ENCODE assay signal across 22 cellular contexts in genomic region chr22:35483730-35484129, GRCh38. TPM values are rescaled to one million over a fixed set of nuclear protein-coding genes. Genes with fewer than 3 reads are reported as not detected.
A peak's percentile ranks its signal among the peaks of the same experiment; 100 is the strongest.
DNase-seq lines count a peak whose midpoint lies in the region; ATAC-seq, FAIRE-seq and TF ChIP-seq lines count a peak whose summit lies in the region.
"Had no signal": no experiment of that assay in that cellular context is flagged by ENCODE, and none has a peak within 500 bp of the region (broad histone marks: within the 10 kb centered on the region; RNA-seq: fewer than 3 reads in every experiment).

No MANE protein-coding gene starts in this region.

- dilution Hi-C loops in IMR-90 (cut with HindIII; ENCODE audit: low sequenced_read_pairs, unreplicated experiment): no loop called here

- H4K5ac ChIP-seq in IMR-90 (ENCODE audit: low read depth, low read length) (no peak overlapping the region), H1 (ENCODE audit: insufficient read length, low read depth, low read length) (no peak overlapping the region)

- peaks cover 9 to 24% (median 23%) of the 10 kb centered on the region in 3 donors for H3K27me3 Mint-ChIP-seq in CD14-positive monocyte (ENCODE audit: low read depth in 3 of 3)

- H3K23ac ChIP-seq in IMR-90 (ENCODE audit: low read depth, low read length) (no peak overlapping the region), H1 (ENCODE audit: insufficient read length) (no peak overlapping the region)

- H2BK12ac ChIP-seq in H1 (ENCODE audit: low read depth, low read length): peak overlapping the region; percentile 68; the same call in 1 of the 2 replicates

- H3K4me1 ChIP-seq in IMR-90 (ENCODE audit: control insufficient read depth, insufficient read depth, low read length) (peaks cover 14% of the 10 kb centered on the region), H1 (replicated peaks in 1 of 4; ENCODE audit: control insufficient read depth in 3 of 4, insufficient read depth in 4 of 4, low read length in 3 of 4) (no peaks in the 10 kb centered on the region; a peak in 1 of 7 replicates), tibial nerve (peaks cover 0 to 8% (median 0%) of the 10 kb centered on the region in 4 donors)
- H3K4me1 ChIP-seq: A549 had no signal

- TF ChIP-seq POLR2A in IMR-90 (IDR thresholded peaks at IDR 0.05; ENCODE audit: low read depth, low read length): no peak
- no peak for TF ChIP-seq POLR2A in H1 (IDR thresholded peaks at IDR 0.05; ENCODE audit: control extremely low read depth in 1 of 2, low read depth in 2 of 2, low read length in 2 of 2)
- no peak for TF ChIP-seq POLR2A in tibial nerve (IDR thresholded peaks at IDR 0.05)

- no peak overlapping the region for H3K4me3 ChIP-seq in IMR-90 (ENCODE audit: insufficient read depth, low read depth, low read length)
- H3K4me3 ChIP-seq in H1 (ENCODE audit: extremely low read depth in 1 of 4, insufficient read depth in 2 of 4, low read depth in 3 of 4, low read length in 4 of 4): no peak overlapping the region
- no peak overlapping the region for H3K4me3 ChIP-seq in tibial nerve
- H3K4me3 ChIP-seq: A549; BLaER1 treated with 17β-estradiol and CSF1 and Interleukin-3, amounts not matched to agents 10 nM and 100 nM had no signal

- 80% methylated on average over 2 of the region's 3 CpGs; no CpG with 5 or more reads in 1 of the 2 experiments for WGBS in IMR-90 (ENCODE audit: extremely low coverage in 2 of 2, insufficient read length in 1 of 2), 2 experiments
- WGBS in H1 (ENCODE audit: extremely low coverage in 1 of 2, insufficient coverage in 1 of 2, insufficient read length in 1 of 2, insufficient replicate concordance in 2 of 2, low coverage in 1 of 2, low lambda C conversion rate in 2 of 2, missing lambda C conversion rate in 1 of 2), 2 experiments: 80% methylated on average over 3 of the region's 3 CpGs; no CpG with 5 or more reads in 1 of the 2 experiments
- 62 to 70% methylated on average over 3 of the region's 3 CpGs for WGBS in tibial nerve, 2 donors

- peaks cover 20% of the 10 kb centered on the region for H3K4me1 Mint-ChIP-seq in CD14-positive monocyte

- H3K27ac Mint-ChIP-seq in CD14-positive monocyte: no peak overlapping the region
- H3K27ac Mint-ChIP-seq: CD4-positive, alpha-beta memory T cell had no signal

- H3K79me1 ChIP-seq in IMR-90 (ENCODE audit: low read depth in 1 of 2, low read length in 2 of 2) (no peaks in the 10 kb centered on the region), H1 (ENCODE audit: low read depth, low read length) (no peaks in the 10 kb centered on the region)

- FAIRE-seq in H1 (lab: Jason Lieb, UNC): no peak
- FAIRE-seq: A549, G401.6, GM12892 had no signal

- H3K9me3 ChIP-seq in IMR-90 (ENCODE audit: control insufficient read depth, insufficient read depth, low read length) (peaks cover 3% of the 10 kb centered on the region; the same call in 1 of the 2 replicates), H1 (ENCODE audit: insufficient read depth in 2 of 2, low read depth in 1 of 2, low read length in 1 of 2) (no peaks in the 10 kb centered on the region), tibial nerve (no peaks in the 10 kb centered on the region)
- H3K9me3 ChIP-seq: A549, BE2C had no signal

- no peaks in the 10 kb centered on the region for H3K23me2 ChIP-seq in H1 (ENCODE audit: low read depth, low read length)

- H4K20me1 ChIP-seq in IMR-90 (ENCODE audit: insufficient read depth, low read length): no peaks in the 10 kb centered on the region
- no peaks in the 10 kb centered on the region for H4K20me1 ChIP-seq in H1 (replicated peaks in 1 of 2; ENCODE audit: control insufficient read depth in 1 of 2, insufficient read depth in 2 of 2, low read length in 2 of 2)

- H2AK5ac ChIP-seq in IMR-90 (ENCODE audit: low read depth, low read length) (peak overlapping the region; percentile 24; the same call in 1 of the 2 replicates), H1 (ENCODE audit: low read depth, low read length) (no peak overlapping the region)

- no peaks in the 10 kb centered on the region for H3K36me3 ChIP-seq in IMR-90 (ENCODE audit: control insufficient read depth, insufficient read depth, low read length)
- no peaks in the 10 kb centered on the region for H3K36me3 ChIP-seq in H1 (ENCODE audit: control insufficient read depth in 2 of 4, insufficient read depth in 4 of 4, low read length in 3 of 4)
- no peaks in the 10 kb centered on the region for H3K36me3 ChIP-seq in tibial nerve
- H3K36me3 ChIP-seq: BE2C; BLaER1 treated with 17β-estradiol and CSF1 and Interleukin-3, amounts not matched to agents 10 nM and 100 nM had no signal

- no peak overlapping the region for H3K14ac ChIP-seq in IMR-90 (replicated peaks; ENCODE audit: low read depth, low read length)
- no peak overlapping the region for H3K14ac ChIP-seq in H1 (ENCODE audit: insufficient read length)

- TF ChIP-seq EP300 in H1 (IDR thresholded peaks at IDR 0.05; ENCODE audit: borderline replicate concordance in 1 of 2, low read depth in 2 of 2, low read length in 2 of 2): no peak
- TF ChIP-seq EP300 in tibial nerve (IDR thresholded peaks at IDR 0.05): no peak

- intact Hi-C loops in CD14-positive monocyte (cut with micrococcal nuclease) (no loop called here), IMR-90 (cut with micrococcal nuclease) (no loop called here)

- H3K27ac ChIP-seq in IMR-90 (ENCODE audit: insufficient read depth, low read length) (no peak overlapping the region), H1 (ENCODE audit: low read depth, low read length) (no peak overlapping the region), tibial nerve (no peak overlapping the region)
- H3K27ac ChIP-seq: A549; BLaER1 treated with 17β-estradiol and CSF1 and Interleukin-3, amounts not matched to agents 10 nM and 100 nM had no signal

- H3K18ac ChIP-seq in IMR-90 (ENCODE audit: low read depth, low read length) (no peak overlapping the region), H1 (ENCODE audit: extremely low read depth, low read length) (no peak overlapping the region)

- H3K56ac ChIP-seq in IMR-90 (ENCODE audit: extremely low read depth, insufficient read depth, low read length) (no peak overlapping the region), H1 (replicated peaks; ENCODE audit: insufficient read length, low read depth, low read length) (no peak overlapping the region)

- H4K91ac ChIP-seq in IMR-90 (ENCODE audit: insufficient read depth, low read depth, low read length): no peak overlapping the region
- no peak overlapping the region for H4K91ac ChIP-seq in H1 (replicated peaks; ENCODE audit: insufficient read length, low read length)

- H2BK15ac ChIP-seq in IMR-90 (ENCODE audit: low read depth, low read length) (no peak overlapping the region), H1 (ENCODE audit: low read length) (peak overlapping the region; percentile 97; the same call in 1 of the 2 replicates)

- H3K4ac ChIP-seq in IMR-90 (ENCODE audit: low read depth, low read length): no peak overlapping the region
- H3K4ac ChIP-seq in H1 (replicated peaks; ENCODE audit: insufficient read length, low read depth, low read length): no peak overlapping the region

- POLR2A ChIA-PET in IMR-90 (lab: Charles Lee; ENCODE audit: unreplicated experiment) (no interaction called here), H1 (lab: Charles Lee; ENCODE audit: partially characterized antibody) (no interaction called here)

- ATAC-seq in IMR-90 (ENCODE audit: low read depth): no peak
- ATAC-seq: A549 had no signal

- in situ Hi-C loops in IMR-90 (cut with MboI; ENCODE audit: low sequenced_read_pairs): no loop called here
- in situ Hi-C loops in G401 (cut with HindIII; ENCODE audit: low sequenced_read_pairs): no loop called here

- no peak for TF ChIP-seq CTCF in CD14-positive monocyte (IDR thresholded peaks at IDR 0.05)
- TF ChIP-seq CTCF in IMR-90 (conservative IDR thresholded peaks at IDR 0.05; ENCODE audit: low read depth, low read length): no peak
- TF ChIP-seq CTCF in H1 (IDR thresholded peaks at IDR 0.05; ENCODE audit: control extremely low read depth in 1 of 3, insufficient read depth in 1 of 3, low read depth in 1 of 3, low read length in 3 of 3): no peak
- no peak for TF ChIP-seq CTCF in tibial nerve (IDR thresholded peaks at IDR 0.05)

- H3K4me3 Mint-ChIP-seq in CD14-positive monocyte: no peak overlapping the region
- H3K4me3 Mint-ChIP-seq: CD4-positive, alpha-beta memory T cell had no signal

- peaks cover 0 to 9% (median 0%) of the 10 kb centered on the region in 7 donors for H3K9me3 Mint-ChIP-seq in CD14-positive monocyte

- no peak overlapping the region for H2AFZ ChIP-seq in IMR-90 (replicated peaks; ENCODE audit: low read length, poor library complexity)
- H2AFZ ChIP-seq in H1 (ENCODE audit: low read length): no peak overlapping the region

- no peaks in the 10 kb centered on the region for H3K36me3 Mint-ChIP-seq in CD14-positive monocyte
- H3K36me3 Mint-ChIP-seq: CD4-positive, alpha-beta memory T cell had no signal

- TF ChIP-seq RAD21 in IMR-90 (IDR thresholded peaks at IDR 0.05; ENCODE audit: low read length) (no peak), H1 (IDR thresholded peaks at IDR 0.05 in 1 of 2, conservative IDR thresholded peaks at IDR 0.05 in 1 of 2; ENCODE audit: low read depth in 2 of 2, low read length in 2 of 2) (no peak)

- 0 out of 2 replicates have a peak, but pooled peaks cover 4% of the 10 kb centered on the region for H3K9me1 ChIP-seq in IMR-90 (ENCODE audit: insufficient read depth, low read length)

- H2BK20ac ChIP-seq in IMR-90 (ENCODE audit: low read depth, low read length) (no peak overlapping the region), H1 (ENCODE audit: low read length) (no peak overlapping the region)

- H3K9ac ChIP-seq in IMR-90 (ENCODE audit: low read depth, low read length) (no peak overlapping the region), H1 (replicated peaks in 1 of 4; ENCODE audit: extremely low read depth in 1 of 4, low read depth in 3 of 4, low read length in 3 of 4) (no peak overlapping the region)
- H3K9ac ChIP-seq: BLaER1 treated with 17β-estradiol and CSF1 and Interleukin-3, amounts not matched to agents 10 nM and 100 nM had no signal

- H3K4me2 ChIP-seq in IMR-90 (ENCODE audit: low read depth, low read length) (no peak overlapping the region), H1 (ENCODE audit: insufficient read depth in 1 of 2, low read depth in 2 of 2, low read length in 2 of 2) (no peak overlapping the region)
- H3K4me2 ChIP-seq: A549 had no signal

- H2BK5ac ChIP-seq in IMR-90 (ENCODE audit: low read depth, low read length, poor library complexity, severe bottlenecking): no peak overlapping the region
- H2BK5ac ChIP-seq in H1 (ENCODE audit: low read depth, low read length): no peak overlapping the region

- DNase-seq in CD14-positive monocyte (ENCODE audit: low spot score) (peak; percentile 6), IMR-90 (no peak), H1 (ENCODE audit: low read depth in 1 of 2, low spot score in 2 of 2) (no peak), G401 (ENCODE audit: low spot score) (no peak), tibial nerve (ENCODE audit: low spot score in 2 of 2) (no peak)
- no peak for DNase-seq in stimulated activated CD4-positive, alpha-beta T cell treated with anti-CD3 and anti-CD28 coated beads, Interleukin-4, amount 100 ng/mL, for 24 hours
- DNase-seq: 8988T; ACHN; AML-193; BE2C; Calu3; CD4-positive, alpha-beta memory T cell; COR-L47; DMS53; DMS79 treated with DMSO at 0.1 percent for 48 hours; GOT3; H7; HCEC 1CT had no signal

- CTCF ChIA-PET in IMR-90 (lab: Yijun Ruan, JAX): no interaction called here
- CTCF ChIA-PET in H1 (lab: Charles Lee; ENCODE audit: partially characterized antibody): interaction anchor here (0.6 kb wide), 1 partner anchor 36 kb away, joined by 3 read pairs; no protein-coding TSS in a partner anchor

- H3K27me3 ChIP-seq in IMR-90 (ENCODE audit: control insufficient read depth, insufficient read depth, low read length) (peaks cover 2% of the 10 kb centered on the region; the same call in 1 of the 2 replicates), H1 (replicated peaks in 1 of 4; ENCODE audit: control insufficient read depth in 3 of 4, extremely low read depth in 1 of 4, insufficient read depth in 3 of 4, low read length in 3 of 4) (peaks cover 0 to 5% (median 0%) of the 10 kb centered on the region in 4 experiments; a peak in 1 of 7 replicates), tibial nerve (peaks cover 0 to 7% of the 10 kb centered on the region in 2 donors)
- H3K27me3 ChIP-seq: BE2C had no signal

- BruUV-seq in IMR-90 (replicated peaks; lab: Mats Ljungman, UMichigan): no TSS peak

- H2BK120ac ChIP-seq in IMR-90 (ENCODE audit: low read depth, low read length) (no peak overlapping the region), H1 (replicated peaks; ENCODE audit: low read depth, low read length) (no peak overlapping the region)

- H4K8ac ChIP-seq in IMR-90 (ENCODE audit: low read depth in 2 of 2, low read length in 2 of 2) (no peak overlapping the region), H1 (ENCODE audit: extremely low read depth, insufficient read depth, low read length) (no peak overlapping the region)

- H2AK9ac ChIP-seq in IMR-90 (replicated peaks; ENCODE audit: low read depth, low read length, poor library complexity): no peak overlapping the region

- H3K79me2 ChIP-seq in H1 (ENCODE audit: control insufficient read depth in 1 of 2, insufficient read depth in 2 of 2, low read length in 2 of 2): no peaks in the 10 kb centered on the region

RNA-seq across cellular contexts. Expression of gene RASD2, which starts 56.9 kb away (rescaled TPM):
- polyA plus RNA-seq in CD14-positive monocyte: not detected
- under 0.01 TPM in 2 replicates for total RNA-seq in IMR-90 (2012; rRNA removed)
- 0.32 and 0.36 TPM in 2 replicates for polyA plus RNA-seq in IMR-90 (2012; rRNA removed)
- 0.21 and 0.26 TPM in 2 replicates for polyA plus RNA-seq in IMR-90 (2012; cell fraction: cytosol; rRNA removed)
- polyA plus RNA-seq in IMR-90 (2012; cell fraction: nucleus; rRNA removed; ENCODE audit: low replicate concordance): 0.42 and 0.53 TPM in 2 replicates
- total RNA-seq in H1 (2021; fragmentation: NEBNext Ultra II Directional; extraction: Animal tissue kit (Norgen Biotek cat#: 25700)): 4.4 and 5.1 TPM in 2 replicates
- 1.9 and 3.8 TPM in 2 replicates for polyA plus RNA-seq in H1 (2011; rRNA removed)
- polyA plus RNA-seq in H1 (2011; cell fraction: cytosol; rRNA removed): 1.5 TPM
- 2.6 TPM for polyA plus RNA-seq in H1 (2011; cell fraction: nucleus; rRNA removed)
- polyA plus RNA-seq in H1 (2012, experiment 1 of 2): 2.0 to 4.3 TPM (median 3.4 TPM) in 4 replicates
- 3.1 TPM for polyA plus RNA-seq in H1 (2012, experiment 2 of 2)
- polyA plus RNA-seq in H1 (2013, experiment 1 of 2): 3.4 TPM
- 3.6 TPM for polyA plus RNA-seq in H1 (2013, experiment 2 of 2)
- 1.5 and 1.9 TPM in 2 replicates for polyA minus RNA-seq in H1 (2011; rRNA and poly(A)+ RNA removed)
- 3.6 TPM for polyA minus RNA-seq in H1 (2011; cell fraction: cytosol; rRNA and poly(A)+ RNA removed)
- polyA minus RNA-seq in H1 (2011; cell fraction: nucleus; rRNA and poly(A)+ RNA removed): 1.8 TPM
- not detected in 2 replicates for total RNA-seq in G401 (2014; rRNA removed; shearing (Covaris generic))
- total RNA-seq in tibial nerve: 1 to 10 TPM in 1 of 4 donors, under 1 TPM in 3; 0.20 to 1.5 (median 0.40) TPM
- total RNA-seq: CD4-positive, alpha-beta memory T cell had no signal
